In the genomic region with DNA sequence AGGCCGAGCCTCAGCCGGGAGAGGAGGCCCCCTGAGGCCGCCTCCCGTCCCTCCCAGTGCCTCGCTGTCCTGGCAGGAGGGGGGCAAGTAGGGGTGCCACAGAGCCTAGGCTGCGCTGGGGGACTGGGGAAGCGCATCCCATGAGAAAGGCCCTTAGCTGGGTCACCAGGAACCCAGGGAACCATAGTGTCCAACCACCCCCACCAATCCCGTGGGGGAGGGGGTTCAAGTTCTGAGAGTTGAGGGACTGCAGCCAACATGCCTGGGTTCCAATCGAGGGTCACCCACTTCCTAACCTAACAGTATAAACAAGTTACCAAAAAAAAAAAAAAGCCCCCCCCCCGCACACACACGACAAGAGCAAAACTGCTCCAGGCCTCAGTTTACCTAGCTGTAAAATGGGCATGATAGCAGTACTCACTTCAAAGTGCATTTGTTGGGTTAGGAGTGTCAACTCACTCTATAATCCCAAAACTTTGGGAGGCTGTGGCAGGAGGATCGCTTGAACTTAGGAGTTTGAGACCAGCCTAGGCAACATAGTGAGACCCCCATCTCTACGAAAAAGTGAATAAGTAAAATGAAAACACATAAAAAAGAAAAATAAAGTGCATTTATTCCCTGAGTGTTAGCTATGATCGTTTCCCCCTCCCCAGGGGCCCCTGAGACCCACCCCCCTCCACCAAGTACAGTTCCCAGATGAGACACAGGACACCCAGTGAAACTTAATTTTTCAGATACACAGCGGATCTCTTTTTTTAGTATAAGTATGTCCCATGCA, we compare ENCODE assay signal across 8 cellular contexts. TPM values are rescaled to one million over a fixed set of nuclear protein-coding genes. Genes with fewer than 3 reads are reported as not detected.
DNase-seq lines count a peak whose midpoint lies in the region; ATAC-seq and TF ChIP-seq lines count a peak whose summit lies in the region.

No MANE protein-coding gene starts in this region.

- ATAC-seq in activated B cell treated with CpG ODN at 0.5 μM for 24 hours (ENCODE audit: low read depth) (no peak), GM21528 (IDR thresholded peaks at IDR 0.05; ENCODE audit: low FRiP score, unreplicated experiment) (no peak)

- H3K4me3 ChIP-seq in H7 (ENCODE audit: insufficient read depth, low read depth, low read length), result peak overlapping the region; percentile 24
- peak overlapping the region; percentile 51 to 68 (median 67) for H3K4me3 ChIP-seq in skeletal muscle tissue (ENCODE audit: low read length in 3 of 3)

- TF ChIP-seq CTCF in activated B cell treated with CpG ODN at 0.5 μM for 24 hours (IDR thresholded peaks at IDR 0.05) (no peak), glutamatergic neuron (IDR thresholded peaks at IDR 0.05; ENCODE audit: partially characterized antibody, unreplicated experiment) (no peak)

- no peaks in the 10 kb centered on the region for H3K36me3 ChIP-seq in H7 (replicated peaks; ENCODE audit: control insufficient read depth, insufficient read depth, low read length)
- no peaks in the 10 kb centered on the region for H3K36me3 ChIP-seq in skeletal muscle tissue (ENCODE audit: control insufficient read depth in 3 of 3, insufficient read depth in 3 of 3, low read length in 3 of 3)

- no peaks in the 10 kb centered on the region for H3K9me3 Mint-ChIP-seq in activated B cell treated with CpG ODN at 0.5 μM for 24 hours
- peaks cover 2% of the 10 kb centered on the region for H3K9me3 Mint-ChIP-seq in glutamatergic neuron (ENCODE audit: unreplicated experiment)

- H3K27me3 Mint-ChIP-seq in activated B cell treated with CpG ODN at 0.5 μM for 24 hours (peaks cover 3% of the 10 kb centered on the region), glutamatergic neuron (ENCODE audit: unreplicated experiment) (peaks cover 4% of the 10 kb centered on the region)

- H3K9me3 ChIP-seq in skeletal muscle tissue (ENCODE audit: control insufficient read depth in 3 of 3, low read length in 3 of 3), result no peaks in the 10 kb centered on the region

- no peaks in the 10 kb centered on the region for H3K27me3 ChIP-seq in H7 (ENCODE audit: control insufficient read depth, insufficient read depth, low read length)
- H3K27me3 ChIP-seq in skeletal muscle tissue (ENCODE audit: control insufficient read depth in 3 of 3, insufficient read depth in 3 of 3, low read length in 3 of 3), result no peaks in the 10 kb centered on the region

- DNase-seq in H7 (peak; percentile 30), activated B cell treated with CpG ODN at 0.5 μM for 24 hours (no peak), glutamatergic neuron (no peak), HuH-7.5 (ENCODE audit: low spot score) (no peak), DMS53 (lab: John Stamatoyannopoulos, UW) (no peak), kidney glomerular epithelial cell (lab: John Stamatoyannopoulos, UW) (no peak)

- H3K4me1 Mint-ChIP-seq in activated B cell treated with CpG ODN at 0.5 μM for 24 hours (peaks cover 56% of the 10 kb centered on the region), glutamatergic neuron (ENCODE audit: low read depth, unreplicated experiment) (peaks cover 4% of the 10 kb centered on the region)

- H3K4me3 Mint-ChIP-seq in activated B cell treated with CpG ODN at 0.5 μM for 24 hours (no peak overlapping the region), glutamatergic neuron (ENCODE audit: unreplicated experiment) (peak overlapping the region; percentile 52)

- intact Hi-C loops in activated B cell treated with CpG ODN at 0.5 μM for 24 hours (cut with micrococcal nuclease), result loop anchor here (1.0 to 5.0 kb wide), 7 partner anchors 9 to 745 kb away; a partner anchor contains a TSS

- peak overlapping the region; percentile 99 for H3K27ac ChIP-seq in skeletal muscle tissue (ENCODE audit: low read depth, low read length)

- H3K36me3 Mint-ChIP-seq in activated B cell treated with CpG ODN at 0.5 μM for 24 hours (ENCODE audit: low read depth), result no peaks in the 10 kb centered on the region
- H3K36me3 Mint-ChIP-seq in glutamatergic neuron (ENCODE audit: unreplicated experiment), result no peaks in the 10 kb centered on the region

- H3K4me1 ChIP-seq in skeletal muscle tissue (ENCODE audit: control insufficient read depth in 3 of 3, insufficient read depth in 3 of 3, low read length in 3 of 3), result peaks cover 38 to 47% (median 45%) of the 10 kb centered on the region in 3 donors

- H3K9ac ChIP-seq in skeletal muscle tissue (ENCODE audit: low read depth in 1 of 3, low read length in 3 of 3), result peak overlapping the region; percentile 74 to 86 (median 85)

- H3K27ac Mint-ChIP-seq in activated B cell treated with CpG ODN at 0.5 μM for 24 hours (peak overlapping the region; percentile 31), glutamatergic neuron (ENCODE audit: unreplicated experiment) (no peak overlapping the region)

- POLR2A ChIA-PET in activated B cell treated with CpG ODN at 0.5 μM for 24 hours (lab: Charles Lee), result interaction anchor here (0.6 to 3.3 kb wide), 11 partner anchors 9 to 200 kb away, joined by 3 to 73 read pairs (median 10); a partner anchor contains a TSS

- CTCF ChIA-PET in activated B cell treated with CpG ODN at 0.5 μM for 24 hours (lab: Charles Lee), result interaction anchor here (1.0 to 5.9 kb wide), 2 partner anchors 12 to 14 kb away, joined by 4 to 31 read pairs; no protein-coding TSS in a partner anchor

RNA-seq across cellular contexts. Expression of a gene that starts 28.8 kb away (rescaled TPM):
- total RNA-seq in H7 (2014; rRNA removed; shearing (Covaris generic)), result not detected in 2 replicates
- total RNA-seq in activated B cell treated with CpG ODN at 0.5 μM for 24 hours (not detected in 2 replicates), glutamatergic neuron (ENCODE audit: unreplicated experiment) (not detected), skeletal muscle tissue (not detected)

RNA-seq across cellular contexts. Expression of a gene that starts 52.8 kb away (rescaled TPM):
- 18.3 and 21.5 TPM in 2 replicates for total RNA-seq in H7 (2014; rRNA removed; shearing (Covaris generic))
- total RNA-seq in activated B cell treated with CpG ODN at 0.5 μM for 24 hours (8.5 and 11.2 TPM in 2 replicates), glutamatergic neuron (ENCODE audit: unreplicated experiment) (46.0 TPM), skeletal muscle tissue (2.6 TPM)

RNA-seq across cellular contexts. Expression of a gene that starts 57.8 kb away (rescaled TPM):
- 3.4 and 4.1 TPM in 2 replicates for total RNA-seq in H7 (2014; rRNA removed; shearing (Covaris generic))
- total RNA-seq in activated B cell treated with CpG ODN at 0.5 μM for 24 hours (1.2 and 2.0 TPM in 2 replicates), glutamatergic neuron (ENCODE audit: unreplicated experiment) (4.6 TPM), skeletal muscle tissue (1.6 TPM)

RNA-seq across cellular contexts. Expression of a gene that starts 57.9 kb away (rescaled TPM):
- 22.8 and 25.0 TPM in 2 replicates for total RNA-seq in H7 (2014; rRNA removed; shearing (Covaris generic))
- total RNA-seq in activated B cell treated with CpG ODN at 0.5 μM for 24 hours (32.4 and 35.6 TPM in 2 replicates), glutamatergic neuron (ENCODE audit: unreplicated experiment) (56.3 TPM), skeletal muscle tissue (2.1 TPM)
